In genomic region chr4:122104184-122104583, GRCh38 we compare ENCODE assay signal across 19 cellular contexts. TPM values are rescaled to one million over a fixed set of nuclear protein-coding genes. Genes with fewer than 3 reads are reported as not detected.
DNase-seq lines count a peak whose midpoint lies in the region; ATAC-seq, FAIRE-seq and TF ChIP-seq lines count a peak whose summit lies in the region.
"Had no signal": no experiment of that assay in that cellular context is flagged by ENCODE, and none has a peak within 500 bp of the region (broad histone marks: within the 10 kb centered on the region; RNA-seq: fewer than 3 reads in every experiment).

No MANE protein-coding gene starts in this region.

- H2BK20ac ChIP-seq in IMR-90 (ENCODE audit: low read depth, low read length) = no peak overlapping the region

- no peak overlapping the region for H2AK5ac ChIP-seq in IMR-90 (ENCODE audit: low read depth, low read length)

- no peak for TF ChIP-seq RAD21 in IMR-90 (IDR thresholded peaks at IDR 0.05; ENCODE audit: low read length)

- no peak overlapping the region for H2BK15ac ChIP-seq in IMR-90 (ENCODE audit: low read depth, low read length)

- H3K9ac ChIP-seq in IMR-90 (ENCODE audit: low read depth, low read length) (no peak overlapping the region), astrocyte (ENCODE audit: low read length) (no peak overlapping the region)
- H3K9ac ChIP-seq: GM23248 had no signal

- no peak overlapping the region for H2AFZ ChIP-seq in IMR-90 (replicated peaks; ENCODE audit: low read length, poor library complexity)
- no peak overlapping the region for H2AFZ ChIP-seq in astrocyte (ENCODE audit: low read depth, low read length)
- H2AFZ ChIP-seq: GM23248 had no signal

- H4K8ac ChIP-seq in IMR-90 (ENCODE audit: low read depth in 2 of 2, low read length in 2 of 2) = no peak overlapping the region

- H3K4me1 Mint-ChIP-seq in astrocyte (ENCODE audit: low read depth, unreplicated experiment) = peaks cover 10% of the 10 kb centered on the region

- no peaks in the 10 kb centered on the region; the same call in none of the 2 replicates for H3K27me3 ChIP-seq in IMR-90 (ENCODE audit: control insufficient read depth, insufficient read depth, low read length)
- H3K27me3 ChIP-seq in astrocyte (ENCODE audit: insufficient read depth, low read length) = no peaks in the 10 kb centered on the region
- no peaks in the 10 kb centered on the region for H3K27me3 ChIP-seq in MG63

- intact Hi-C loops in IMR-90 (cut with micrococcal nuclease) = loop anchor here (5.0 kb wide), 1 partner anchor 152 kb away; the partner anchor contains the start of gene TRPC3

- no TSS peak for BruUV-seq in IMR-90 (replicated peaks; lab: Mats Ljungman, UMichigan)

- no peak overlapping the region for H3K14ac ChIP-seq in IMR-90 (replicated peaks; ENCODE audit: low read depth, low read length)

- no peak overlapping the region for H2BK5ac ChIP-seq in IMR-90 (ENCODE audit: low read depth, low read length, poor library complexity, severe bottlenecking)

- no peaks in the 10 kb centered on the region for H3K9me3 ChIP-seq in IMR-90 (ENCODE audit: control insufficient read depth, insufficient read depth, low read length)
- H3K9me3 ChIP-seq in astrocyte (ENCODE audit: insufficient read depth, low read depth, low read length) = no peaks in the 10 kb centered on the region
- no peaks in the 10 kb centered on the region for H3K9me3 ChIP-seq in MG63

- no peak for FAIRE-seq in astrocyte (lab: Jason Lieb, UNC)
- FAIRE-seq in GM12891 (lab: Jason Lieb, UNC) = no peak

- peak; percentile 35; the same call in 1 of the 2 replicates for ATAC-seq in IMR-90 (ENCODE audit: low read depth)
- ATAC-seq: SK-N-SH treated with all-trans-retinoic acid at 6 μM for 48 hours, T-cell had no signal

- H4K20me1 ChIP-seq in IMR-90 (ENCODE audit: insufficient read depth, low read length) = no peaks in the 10 kb centered on the region
- no peaks in the 10 kb centered on the region for H4K20me1 ChIP-seq in astrocyte (ENCODE audit: insufficient read depth, low read length)

- no peaks in the 10 kb centered on the region for H3K79me2 ChIP-seq in astrocyte (ENCODE audit: insufficient read depth, low read length)

- peak; percentile 8 for DNase-seq in AG08396 (ENCODE audit: low spot score)
- DNase-seq in IMR-90 = peak; percentile 35
- peak; percentile 3 for DNase-seq in astrocyte (ENCODE audit: low read depth)
- peak; percentile 69 for DNase-seq in islet precursor cell
- DNase-seq in GM12891 (ENCODE audit: insufficient read length, low spot score) = no peak
- DNase-seq in MG63 = no peak
- DNase-seq in NCI-H2227 treated with DMSO at 0.1 percent for 48 hours (lab: John Stamatoyannopoulos, UW) = no peak
- DNase-seq: GDM1, GM23248, Karpas-422, NCI-H1105 treated with DMSO at 0.1 percent for 48 hours, NCI-H1694, NCI-H2081 treated with DMSO at 0.1 percent for 48 hours, NCI-H510A, NCI-H748 treated with DMSO at 0.1 percent for 48 hours, SHP77 treated with DMSO at 0.1 percent for 48 hours, T-cell had no signal

- H3K23ac ChIP-seq in IMR-90 (ENCODE audit: low read depth, low read length) = no peak overlapping the region

- no peak overlapping the region for H3K56ac ChIP-seq in IMR-90 (ENCODE audit: extremely low read depth, insufficient read depth, low read length)

- no peak overlapping the region for H3K27ac ChIP-seq in IMR-90 (ENCODE audit: insufficient read depth, low read length)
- H3K27ac ChIP-seq in astrocyte (ENCODE audit: low read depth, low read length) = no peak overlapping the region
- H3K27ac ChIP-seq: C4-2B, GM23248 had no signal

- TF ChIP-seq POLR2A in IMR-90 (IDR thresholded peaks at IDR 0.05; ENCODE audit: low read depth, low read length) (no peak), GM12891 (IDR thresholded peaks at IDR 0.05; ENCODE audit: low read depth, low read length) (no peak)

- no peaks in the 10 kb centered on the region for H3K79me1 ChIP-seq in IMR-90 (ENCODE audit: low read depth in 1 of 2, low read length in 2 of 2)

- no peaks in the 10 kb centered on the region for H3K9me3 Mint-ChIP-seq in astrocyte (ENCODE audit: unreplicated experiment)
- H3K9me3 Mint-ChIP-seq: T-cell had no signal

- no peak overlapping the region for H3K4me3 ChIP-seq in IMR-90 (ENCODE audit: insufficient read depth, low read depth, low read length)
- H3K4me3 ChIP-seq in astrocyte (ENCODE audit: insufficient read depth, low read depth, low read length) = no peak overlapping the region
- no peak overlapping the region for H3K4me3 ChIP-seq in MG63
- H3K4me3 ChIP-seq: GM23248 had no signal

- peaks cover 3% of the 10 kb centered on the region for H3K9me1 ChIP-seq in IMR-90 (ENCODE audit: insufficient read depth, low read length)

- in situ Hi-C loops in IMR-90 (cut with MboI; ENCODE audit: low sequenced_read_pairs) = no loop called here

- CTCF ChIA-PET in IMR-90 (lab: Yijun Ruan, JAX) = interaction anchor here (1.1 kb wide), 1 partner anchor 12 kb away, joined by 3 read pairs; no protein-coding TSS in a partner anchor

- H3K27me3 Mint-ChIP-seq in astrocyte (ENCODE audit: low read depth, unreplicated experiment) = no peaks in the 10 kb centered on the region

- H3K4ac ChIP-seq in IMR-90 (ENCODE audit: low read depth, low read length) = no peak overlapping the region

- H3K4me1 ChIP-seq in IMR-90 (ENCODE audit: control insufficient read depth, insufficient read depth, low read length) (peaks cover 7% of the 10 kb centered on the region), astrocyte (ENCODE audit: insufficient read depth, low read length) (peaks cover 5% of the 10 kb centered on the region)

- no peak overlapping the region for H3K4me2 ChIP-seq in IMR-90 (ENCODE audit: low read depth, low read length)
- no peak overlapping the region for H3K4me2 ChIP-seq in astrocyte (ENCODE audit: low read length)

- POLR2A ChIA-PET in IMR-90 (lab: Charles Lee; ENCODE audit: unreplicated experiment) = no interaction called here

- no peaks in the 10 kb centered on the region for H3K36me3 Mint-ChIP-seq in astrocyte (ENCODE audit: low read depth, unreplicated experiment)
- H3K36me3 Mint-ChIP-seq: T-cell had no signal

- H4K91ac ChIP-seq in IMR-90 (ENCODE audit: insufficient read depth, low read depth, low read length) = no peak overlapping the region

- no peak overlapping the region for H4K5ac ChIP-seq in IMR-90 (ENCODE audit: low read depth, low read length)

- H3K36me3 ChIP-seq in IMR-90 (ENCODE audit: control insufficient read depth, insufficient read depth, low read length) (no peaks in the 10 kb centered on the region), astrocyte (ENCODE audit: insufficient read depth, low read length) (no peaks in the 10 kb centered on the region), MG63 (no peaks in the 10 kb centered on the region)

- no peak overlapping the region for H3K27ac Mint-ChIP-seq in astrocyte (ENCODE audit: unreplicated experiment)
- H3K27ac Mint-ChIP-seq: T-cell had no signal

- dilution Hi-C loops in IMR-90 (cut with HindIII; ENCODE audit: low sequenced_read_pairs, unreplicated experiment) = no loop called here

- no peak overlapping the region for H2AK9ac ChIP-seq in IMR-90 (replicated peaks; ENCODE audit: low read depth, low read length, poor library complexity)

- no peak overlapping the region for H3K4me3 Mint-ChIP-seq in astrocyte (ENCODE audit: unreplicated experiment)
- H3K4me3 Mint-ChIP-seq: T-cell had no signal

- TF ChIP-seq CTCF in IMR-90 (conservative IDR thresholded peaks at IDR 0.05; ENCODE audit: low read depth, low read length) (no peak), astrocyte (IDR thresholded peaks at IDR 0.05; ENCODE audit: insufficient read depth, low read depth, low read length) (no peak)

- no peak overlapping the region for H3K18ac ChIP-seq in IMR-90 (ENCODE audit: low read depth, low read length)

- no peak overlapping the region for H2BK120ac ChIP-seq in IMR-90 (ENCODE audit: low read depth, low read length)

TF ChIP-seq in IMR-90, 13 proteins besides CTCF, POLR2A, EP300 and RAD21 (continues in another document):
- TF ChIP-seq RFX5 (IDR thresholded peaks at IDR 0.05; ENCODE audit: low read depth, low read length) = no peak
- no peak for TF ChIP-seq MAZ (IDR thresholded peaks at IDR 0.05; ENCODE audit: borderline replicate concordance, low read depth, low read length)
- TF ChIP-seq MXI1 (IDR thresholded peaks at IDR 0.05; ENCODE audit: borderline replicate concordance, low read depth, low read length) = no peak
- no peak for TF ChIP-seq RCOR1 (IDR thresholded peaks at IDR 0.05; ENCODE audit: insufficient replicate concordance, low read length)
- TF ChIP-seq BHLHE40 (IDR thresholded peaks at IDR 0.05; ENCODE audit: low read depth, low read length) = no peak
- TF ChIP-seq CHD1 (IDR thresholded peaks at IDR 0.05; ENCODE audit: low read depth, low read length) = no peak

TF ChIP-seq in GM12891, 5 proteins besides CTCF, POLR2A, EP300 and RAD21:
- no peak for TF ChIP-seq TAF1 (IDR thresholded peaks at IDR 0.05; ENCODE audit: low read depth, low read length)
- no peak for TF ChIP-seq PAX5 (IDR thresholded peaks at IDR 0.05; ENCODE audit: insufficient read depth, low read length, severe bottlenecking)
- no peak for TF ChIP-seq POLR2AphosphoS5 (IDR thresholded peaks at IDR 0.05; ENCODE audit: low read depth, low read length)
- TF ChIP-seq POU2F2 (IDR thresholded peaks at IDR 0.05; ENCODE audit: low read depth, low read length) = no peak
- TF ChIP-seq SPI1 (IDR thresholded peaks at IDR 0.05; ENCODE audit: low read depth, low read length) = no peak

RNA-seq across cellular contexts. Expression of gene BLTP1, which starts 47.9 kb away (rescaled TPM):
- total RNA-seq in IMR-90 (2012; rRNA removed) (92.7 and 111 TPM in 2 replicates), astrocyte (34.2 and 35.1 TPM in 2 replicates)
- polyA plus RNA-seq in IMR-90 (2012; rRNA removed) = 14.7 and 18.9 TPM in 2 replicates
- 3.4 and 4.6 TPM in 2 replicates for polyA plus RNA-seq in IMR-90 (2012; cell fraction: cytosol; rRNA removed)
- polyA plus RNA-seq in IMR-90 (2012; cell fraction: nucleus; rRNA removed; ENCODE audit: low replicate concordance) = 5.6 and 55.5 TPM in 2 replicates
- polyA plus RNA-seq in GM12891 (2012; ENCODE audit: low read depth, missing spikeins) = 7.9 TPM
- 8.2 and 12.9 TPM in 2 replicates for total RNA-seq in MG63 (2014; rRNA removed; shearing (Covaris generic); ENCODE audit: low replicate concordance)

Comparison
In these comparisons a context has a peak if more than half of its experiments do, and no peak if none do; other contexts are left out.
1. DNase-seq: peak in AG08396 (single experiment), IMR-90 (single experiment), astrocyte (single experiment) and islet precursor cell (single experiment); none in GM12891 (single experiment), MG63 (single experiment) and NCI-H2227 treated with DMSO at 0.1 percent for 48 hours (single experiment).